28 cellular contexts compared by ENCODE assay signal in the genomic region with DNA sequence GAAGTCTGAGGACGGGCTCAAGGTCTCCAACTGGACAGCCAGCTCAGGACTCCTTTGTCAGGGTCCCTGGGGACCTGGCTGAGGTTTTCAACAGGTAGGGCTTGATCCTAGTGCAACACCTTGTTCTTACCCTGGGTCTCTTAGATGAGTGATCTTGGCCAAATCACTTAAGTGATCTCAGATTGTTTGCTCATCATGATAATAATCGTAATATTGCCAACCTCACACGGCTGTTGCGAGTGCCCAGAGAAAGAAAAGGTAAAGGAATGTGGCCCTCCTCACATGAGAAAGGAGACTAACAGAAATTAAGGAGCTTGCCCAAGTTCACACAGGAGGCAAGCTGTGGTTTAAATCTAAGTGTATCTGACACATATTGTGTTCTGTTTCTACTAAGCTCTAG. TPM values are rescaled to one million over a fixed set of nuclear protein-coding genes. Genes with fewer than 3 reads are reported as not detected.
DNase-seq lines count a peak whose midpoint lies in the region; ATAC-seq, FAIRE-seq and TF ChIP-seq lines count a peak whose summit lies in the region.
"Had no signal": no experiment of that assay in that cellular context is flagged by ENCODE, and none has a peak within 500 bp of the region (broad histone marks: within the 10 kb centered on the region; RNA-seq: fewer than 3 reads in every experiment).

No MANE protein-coding gene starts in this region.

- 73 to 82% methylated on average over 3 to 4 of the region's 4 CpGs for WGBS in upper lobe of left lung, 2 donors

- peak overlapping the region; percentile 66 for H3K27ac ChIP-seq in C4-2B
- peak overlapping the region; percentile 89 for H3K27ac ChIP-seq in coronary artery
- H3K27ac ChIP-seq in thoracic aorta: peak overlapping the region; percentile 80 to 85
- H3K27ac ChIP-seq in upper lobe of left lung: peak overlapping the region in 1 of 4 donors; percentile 74
- H3K27ac ChIP-seq: A549; BLaER1 treated with 17β-estradiol and CSF1 and Interleukin-3, amounts not matched to agents 10 nM and 100 nM; HL-60 had no signal

- peaks cover 44 to 78% of the 10 kb centered on the region in 2 donors for H3K4me1 ChIP-seq in thoracic aorta (ENCODE audit: control insufficient read depth in 1 of 2, low read depth in 2 of 2)
- peaks cover 0 to 25% (median 5%) of the 10 kb centered on the region in 4 donors for H3K4me1 ChIP-seq in upper lobe of left lung

- no peaks in the 10 kb centered on the region for H3K27me3 ChIP-seq in thoracic aorta (replicated peaks; ENCODE audit: insufficient read depth)
- no peaks in the 10 kb centered on the region for H3K27me3 ChIP-seq in upper lobe of left lung
- H3K27me3 ChIP-seq: BLaER1 treated with 17β-estradiol and CSF1 and Interleukin-3, amounts not matched to agents 10 nM and 100 nM had no signal

- H3K4me3 ChIP-seq in LNCaP clone FGC (ENCODE audit: low read depth, low read length) (no peak overlapping the region), coronary artery (no peak overlapping the region), thoracic aorta (no peak overlapping the region), upper lobe of left lung (no peak overlapping the region)
- H3K4me3 ChIP-seq: A549; BLaER1 treated with 17β-estradiol and CSF1 and Interleukin-3, amounts not matched to agents 10 nM and 100 nM had no signal

- FAIRE-seq in RCC 7860 (lab: Jason Lieb, UNC): no peak
- FAIRE-seq: A549, GM12891, GM19239 had no signal

- no peak for TF ChIP-seq POLR2A in upper lobe of left lung (IDR thresholded peaks at IDR 0.05)

- TF ChIP-seq CTCF in C4-2B (conservative IDR thresholded peaks at IDR 0.05) (no peak), LNCaP clone FGC (IDR thresholded peaks at IDR 0.05; ENCODE audit: control insufficient read depth, extremely low read depth, insufficient read depth) (no peak), coronary artery (IDR thresholded peaks at IDR 0.05) (no peak), thoracic aorta (IDR thresholded peaks at IDR 0.05) (no peak), upper lobe of left lung (IDR thresholded peaks at IDR 0.05) (no peak)

- DNase-seq in LNCaP clone FGC (ENCODE audit: low read depth) (peak; percentile 56), coronary artery (ENCODE audit: low spot score) (no peak), thoracic aorta (ENCODE audit: low spot score) (no peak), upper lobe of left lung (no peak), RCC 7860 (ENCODE audit: low spot score) (no peak)
- DNase-seq: AML-193; CD4-positive, alpha-beta memory T cell; COR-L47; DMS79 treated with DMSO at 0.1 percent for 48 hours; GF-D8; NCI-H1092 treated with DMSO at 0.1 percent for 48 hours; NCI-H1436; NCI-H187; NCI-H2081 treated with DMSO at 0.1 percent for 48 hours; NCI-H524 treated with DMSO at 0.1 percent for 48 hours; SHP77 treated with DMSO at 0.1 percent for 48 hours had no signal

- ATAC-seq in thoracic aorta (ENCODE audit: insufficient number of reproducible peaks, low FRiP score, low read depth) (no peak), upper lobe of left lung (ENCODE audit: low FRiP score in 2 of 2) (no peak), HG03108 (IDR thresholded peaks at IDR 0.05; ENCODE audit: unreplicated experiment) (no peak)
- ATAC-seq: A549, HCT116, Panc1 had no signal

- H3K36me3 ChIP-seq in thoracic aorta (no peaks in the 10 kb centered on the region), upper lobe of left lung (no peaks in the 10 kb centered on the region)
- H3K36me3 ChIP-seq: BLaER1 treated with 17β-estradiol and CSF1 and Interleukin-3, amounts not matched to agents 10 nM and 100 nM had no signal

- no peaks in the 10 kb centered on the region for H3K9me3 ChIP-seq in thoracic aorta
- no peaks in the 10 kb centered on the region for H3K9me3 ChIP-seq in upper lobe of left lung
- H3K9me3 ChIP-seq: A549; BLaER1 treated with 17β-estradiol and CSF1 and Interleukin-3, amounts not matched to agents 10 nM and 100 nM had no signal

- TF ChIP-seq EP300 in upper lobe of left lung (IDR thresholded peaks at IDR 0.05): no peak

RNA-seq across cellular contexts. Expression of a gene that starts 28.5 kb away (rescaled TPM):
- total RNA-seq in thoracic aorta: 1 to 10 TPM in 1 of 2 donors, not detected in 1; 1.7 TPM
- 10 to 100 TPM in 1 of 6 donors, 1 to 10 TPM in 5; 1.7 to 12.6 (median 3.6) TPM for total RNA-seq in upper lobe of left lung
- total RNA-seq: CD4-positive, alpha-beta memory T cell; H4; M059J; OCI-LY7 had no signal

RNA-seq across cellular contexts. Expression of a gene that starts 52.3 kb away (rescaled TPM):
- not detected for total RNA-seq in thoracic aorta
- 10 to 100 TPM in 1 of 6 donors, 1 to 10 TPM in 5; 1.3 to 42.1 (median 4.0) TPM for total RNA-seq in upper lobe of left lung
- total RNA-seq: H4, M059J had no signal
